ENCODE assay signal across 15 cellular contexts in the genomic region with DNA sequence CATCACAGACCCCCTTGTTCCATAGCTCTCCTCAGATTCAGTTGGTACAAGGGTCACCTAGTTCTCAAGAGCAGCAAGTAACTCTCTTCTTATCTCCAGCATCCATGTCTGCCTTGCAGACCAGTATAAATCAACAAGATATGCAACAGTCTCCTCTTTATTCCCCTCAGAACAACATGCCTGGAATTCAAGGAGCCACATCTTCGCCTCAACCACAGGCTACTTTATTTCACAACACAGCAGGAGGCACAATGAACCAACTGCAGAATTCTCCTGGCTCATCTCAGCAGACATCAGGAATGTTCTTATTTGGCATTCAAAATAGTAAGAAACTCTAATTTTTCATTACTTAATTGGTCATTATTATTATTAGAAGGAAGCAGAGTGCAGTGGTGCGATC.
"Had no signal": no experiment of that assay in that cellular context is flagged by ENCODE, and none has a peak within 500 bp of the region (broad histone marks: within the 10 kb centered on the region; RNA-seq: fewer than 3 reads in every experiment).

No MANE protein-coding gene starts in this region.

- H3K9me3 Mint-ChIP-seq: naive B cell had no signal

- H3K4me1 ChIP-seq: foreskin keratinocyte, psoas muscle, right lobe of liver had no signal

- ATAC-seq: foreskin keratinocyte, left colon, left ventricle myocardium superior, psoas muscle, right lobe of liver had no signal

- H3K27me3 ChIP-seq: foreskin keratinocyte, neutrophil, right lobe of liver had no signal

- DNase-seq: erythroblast; foreskin keratinocyte; left colon; left ventricle myocardium superior; mesendoderm; naive B cell; psoas muscle; retina; right lobe of liver; stimulated activated CD4-positive, alpha-beta T cell treated with anti-CD3 and anti-CD28 coated beads, Interleukin-12 subunit alpha, Interleukin-12 subunit beta, amount 100 ng/mL, for 4 hours; stimulated activated naive CD4-positive, alpha-beta T cell treated with Interleukin-2 at 50 U/mL for 16 hours; trophoblast cell had no signal

- H3K9me3 ChIP-seq: neutrophil, psoas muscle, right lobe of liver had no signal

- H3K27me3 Mint-ChIP-seq: naive B cell had no signal

- H3K27ac ChIP-seq: foreskin keratinocyte, neutrophil, psoas muscle, right lobe of liver, skin epidermis had no signal

- H3K4me3 ChIP-seq: lung, psoas muscle, right lobe of liver, skin epidermis had no signal

- H3K4me3 Mint-ChIP-seq: naive B cell had no signal
